In the genomic region with DNA sequence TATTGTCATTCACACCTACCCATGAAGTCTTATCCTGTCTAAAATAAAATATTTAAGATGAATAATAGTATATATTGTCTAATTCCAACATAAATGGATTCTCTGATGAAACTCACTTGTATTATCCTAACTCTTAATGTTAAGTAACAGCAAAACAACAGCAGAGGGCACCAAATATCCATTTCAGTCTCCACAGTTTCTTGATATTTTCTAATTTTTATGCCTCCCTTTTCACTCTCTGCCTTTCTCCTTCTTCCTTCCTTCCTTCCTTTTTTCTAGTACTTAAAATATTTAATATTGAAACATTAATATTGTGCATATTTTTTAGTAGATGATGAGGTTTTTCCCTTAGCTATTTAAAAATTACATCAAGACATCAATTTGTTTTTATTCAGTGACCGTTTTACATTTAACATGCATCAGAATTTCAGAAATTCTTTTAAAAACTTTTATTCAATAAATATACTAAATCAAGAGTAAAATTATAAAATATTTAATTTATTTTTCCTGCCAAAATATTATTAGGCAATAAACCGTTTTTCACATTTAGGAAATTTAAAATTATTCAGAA, we compare ENCODE assay signal across 9 cellular contexts.
DNase-seq lines count a peak whose midpoint lies in the region; ATAC-seq, FAIRE-seq and TF ChIP-seq lines count a peak whose summit lies in the region.
"Had no signal": no experiment of that assay in that cellular context is flagged by ENCODE, and none has a peak within 500 bp of the region (broad histone marks: within the 10 kb centered on the region; RNA-seq: fewer than 3 reads in every experiment).

No MANE protein-coding gene starts in this region.

- FAIRE-seq in pancreas (lab: Jason Lieb, UNC): peak; percentile 93

- no peak overlapping the region for H3K4me3 ChIP-seq in Peyer's patch
- H3K4me3 ChIP-seq in pancreas: no peak overlapping the region

- H3K27me3 ChIP-seq in Peyer's patch: no peaks in the 10 kb centered on the region
- no peaks in the 10 kb centered on the region for H3K27me3 ChIP-seq in pancreas

- TF ChIP-seq CTCF in Peyer's patch (IDR thresholded peaks at IDR 0.05) (peak in 4 of 6 experiments; percentile 44 to 70 (median 62)), pancreas (IDR thresholded peaks at IDR 0.05) (peak in 3 of 4 donors; percentile 20 to 37 (median 33))

- 71 to 88% methylated on average over 2 of the region's 2 CpGs for WGBS in pancreas, 2 donors

- TF ChIP-seq POLR2A in Peyer's patch (IDR thresholded peaks at IDR 0.05) (no peak), erythroblast (IDR thresholded peaks at IDR 0.05; ENCODE audit: low read length) (no peak)

- H3K27ac ChIP-seq in Peyer's patch: no peak overlapping the region
- H3K27ac ChIP-seq in pancreas: no peak overlapping the region

- H3K36me3 ChIP-seq in Peyer's patch (no peaks in the 10 kb centered on the region), pancreas (no peaks in the 10 kb centered on the region)

- ATAC-seq in pancreas (peak in 3 of 4 donors; percentile 50 to 57 (median 55)), GM21737 (IDR thresholded peaks at IDR 0.05; ENCODE audit: unreplicated experiment) (no peak), GM18909 (IDR thresholded peaks at IDR 0.05; ENCODE audit: poor library complexity, unreplicated experiment) (no peak), HG03097 (IDR thresholded peaks at IDR 0.05; ENCODE audit: low FRiP score, unreplicated experiment) (no peak)
- ATAC-seq: naive thymus-derived CD8-positive, alpha-beta T cell had no signal

- intact Hi-C loops in pancreas (cut with DNase I): loop anchor here in 1 of 3 donors (10.0 kb wide), 1 partner anchor 816 kb away; no protein-coding TSS in a partner anchor

- DNase-seq in DMS 273 treated with DMSO at 0.1 percent for 48 hours (lab: John Stamatoyannopoulos, UW): peak; percentile 9
- DNase-seq in Kasumi-1 (lab: John Stamatoyannopoulos, UW): peak; percentile 63 to 82
- no peak for DNase-seq in Peyer's patch
- peak; percentile 60 to 77 for DNase-seq in erythroblast (lab: John Stamatoyannopoulos, UW)
- DNase-seq in pancreas: no peak

- H3K4me1 ChIP-seq in Peyer's patch (no peaks in the 10 kb centered on the region), pancreas (no peaks in the 10 kb centered on the region)

- H3K9me3 ChIP-seq in Peyer's patch: no peaks in the 10 kb centered on the region
- no peaks in the 10 kb centered on the region for H3K9me3 ChIP-seq in pancreas

Comparison
In these comparisons a context has a peak if more than half of its experiments do, and no peak if none do; other contexts are left out.
1. DNase-seq: peak in DMS 273 treated with DMSO at 0.1 percent for 48 hours (single experiment), Kasumi-1 (2 of 2) and erythroblast (2 of 2); none in Peyer's patch (0 of 3) and pancreas (0 of 6).
2. ATAC-seq: peak in pancreas (3 of 4); none in GM21737 (single experiment), GM18909 (single experiment) and HG03097 (single experiment).